Comparison of ENCODE assay signal across 16 cellular contexts in the genomic region with DNA sequence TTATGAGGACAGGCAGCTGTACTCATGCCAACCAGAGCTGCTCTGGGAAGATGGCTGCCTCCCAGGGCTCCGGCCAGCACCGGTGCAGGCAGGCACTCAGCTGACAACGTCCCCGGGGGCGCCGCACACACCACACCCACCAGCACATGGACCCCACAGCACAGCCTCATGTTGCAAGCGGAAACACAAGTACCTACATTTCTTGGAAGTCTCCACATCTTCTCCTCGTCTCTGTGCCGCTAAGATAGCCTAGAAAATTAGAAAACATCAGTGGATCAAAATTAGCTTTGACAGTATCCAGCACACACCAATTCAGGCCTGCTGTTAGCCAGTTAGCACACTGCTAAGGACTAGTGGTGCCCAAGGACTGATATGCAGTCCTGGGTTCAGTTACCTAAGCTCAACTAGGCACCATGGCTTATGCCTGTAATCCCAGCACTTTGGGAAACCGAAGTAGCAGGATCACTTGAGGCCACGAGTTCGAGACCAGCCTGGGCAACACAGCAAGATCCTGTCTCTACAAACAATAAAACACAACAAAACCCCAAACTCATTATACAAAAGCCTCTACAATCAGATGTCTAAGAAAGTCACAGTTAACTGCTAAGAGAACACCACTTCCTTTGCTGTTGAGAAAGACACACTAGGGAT. TPM values are rescaled to one million over a fixed set of nuclear protein-coding genes. Genes with fewer than 3 reads are reported as not detected.
DNase-seq lines count a peak whose midpoint lies in the region; ATAC-seq and TF ChIP-seq lines count a peak whose summit lies in the region.
"Had no signal": no experiment of that assay in that cellular context is flagged by ENCODE, and none has a peak within 500 bp of the region (broad histone marks: within the 10 kb centered on the region; RNA-seq: fewer than 3 reads in every experiment).

No MANE protein-coding gene starts in this region.

- peaks cover 5 to 24% of the 10 kb centered on the region in 2 donors for H3K36me3 Mint-ChIP-seq in CD4-positive, alpha-beta memory T cell
- no peaks in the 10 kb centered on the region for H3K36me3 Mint-ChIP-seq in T-helper 17 cell (ENCODE audit: low read depth)

- H3K4me3 Mint-ChIP-seq in CD4-positive, alpha-beta memory T cell = peak overlapping the region in 3 of 8 donors; percentile 43 to 93 (median 68)
- no peak overlapping the region for H3K4me3 Mint-ChIP-seq in T-helper 17 cell
- H3K4me3 Mint-ChIP-seq: CD14-positive monocyte had no signal

- intact Hi-C loops in CD4-positive, alpha-beta memory T cell (cut with micrococcal nuclease) = no loop called here
- intact Hi-C loops in left lung (cut with DNase I) = no loop called here

- no peak overlapping the region for H3K4me3 ChIP-seq in CD4-positive, alpha-beta memory T cell (ENCODE audit: low read length in 2 of 2)
- no peak overlapping the region for H3K4me3 ChIP-seq in left lung
- H3K4me3 ChIP-seq: transverse colon had no signal

- DNase-seq in CD4-positive, alpha-beta memory T cell = no peak
- DNase-seq in T-helper 17 cell (no peak), left lung (peak; percentile 28 to 35), GM20000 (ENCODE audit: low spot score) (no peak), iPS-NIHi7 (ENCODE audit: extremely low spot score) (no peak), NCI-H748 treated with DMSO at 0.1 percent for 48 hours (lab: John Stamatoyannopoulos, UW) (no peak)
- DNase-seq: activated CD4-positive, alpha-beta T cell treated with anti-CD3 and anti-CD28 coated beads for 48 hours; activated effector memory CD4-positive, alpha-beta T cell treated with anti-CD3 and anti-CD28 coated beads, Interleukin-2, amount 50 U/mL, for 16 hours; H9; NCI-H1105; NK-92 treated with Interleukin-12 subunit alpha and Interleukin-12 subunit beta, amount 100 ng/mL, for 24 hours; stimulated activated CD4-positive, alpha-beta T cell treated with anti-CD3 and anti-CD28 coated beads, Interleukin-4, amount 100 ng/mL, for 1 hour had no signal

- POLR2A ChIA-PET in CD4-positive, alpha-beta memory T cell (lab: Charles Lee; ENCODE audit: partially characterized antibody) = interaction anchor here (0.7 to 1.3 kb wide), 4 partner anchors 9 to 81 kb away, joined by 3 to 4 read pairs (median 4); a partner anchor contains a TSS

- no peaks in the 10 kb centered on the region for H3K9me3 ChIP-seq in CD4-positive, alpha-beta memory T cell (ENCODE audit: control insufficient read depth in 1 of 2, low read length in 2 of 2)
- H3K9me3 ChIP-seq in T-helper 17 cell (ENCODE audit: control insufficient read depth, low read length, poor library complexity, severe bottlenecking) = no peaks in the 10 kb centered on the region
- H3K9me3 ChIP-seq in left lung = no peaks in the 10 kb centered on the region
- H3K9me3 ChIP-seq: neutrophil, transverse colon had no signal

- no peaks in the 10 kb centered on the region for H3K9me3 Mint-ChIP-seq in CD4-positive, alpha-beta memory T cell
- H3K9me3 Mint-ChIP-seq: CD14-positive monocyte had no signal

- H3K4me1 Mint-ChIP-seq in CD4-positive, alpha-beta memory T cell = peaks cover 2 to 23% (median 11%) of the 10 kb centered on the region in 4 donors
- peaks cover 8% of the 10 kb centered on the region for H3K4me1 Mint-ChIP-seq in T-helper 17 cell

- CTCF ChIA-PET in CD4-positive, alpha-beta memory T cell (lab: Charles Lee; ENCODE audit: partially characterized antibody) = interaction anchor here (1.1 to 1.3 kb wide), 2 partner anchors 20 to 21 kb away, joined by 3 read pairs; a partner anchor contains a TSS

- no peaks in the 10 kb centered on the region for H3K27me3 Mint-ChIP-seq in CD4-positive, alpha-beta memory T cell
- H3K27me3 Mint-ChIP-seq in T-helper 17 cell = no peaks in the 10 kb centered on the region

- H3K4me1 ChIP-seq in CD4-positive, alpha-beta memory T cell (ENCODE audit: insufficient read depth, low read length) = peaks cover 18% of the 10 kb centered on the region
- peaks cover 9 to 29% of the 10 kb centered on the region in 2 donors for H3K4me1 ChIP-seq in left lung

- no peak overlapping the region for H3K27ac ChIP-seq in CD4-positive, alpha-beta memory T cell (ENCODE audit: low read depth, low read length)
- H3K27ac ChIP-seq in left lung = no peak overlapping the region
- H3K27ac ChIP-seq: neutrophil had no signal

- no peaks in the 10 kb centered on the region for H3K27me3 ChIP-seq in CD4-positive, alpha-beta memory T cell (ENCODE audit: insufficient read depth, low read length)
- H3K27me3 ChIP-seq in left lung = no peaks in the 10 kb centered on the region
- H3K27me3 ChIP-seq: neutrophil, transverse colon had no signal

- TF ChIP-seq CTCF in left lung (IDR thresholded peaks at IDR 0.05) = no peak
- TF ChIP-seq CTCF in GM20000 (IDR thresholded peaks at IDR 0.05; ENCODE audit: extremely low read depth, missing control alignments) = no peak

- H3K27ac Mint-ChIP-seq in CD4-positive, alpha-beta memory T cell = peak overlapping the region in 6 of 7 donors; percentile 32 to 78 (median 62)
- H3K27ac Mint-ChIP-seq in T-helper 17 cell = peak overlapping the region; percentile 8
- H3K27ac Mint-ChIP-seq: H9 had no signal

- peaks cover 31% of the 10 kb centered on the region for H3K36me3 ChIP-seq in CD4-positive, alpha-beta memory T cell (ENCODE audit: insufficient read depth, low read length)
- peaks cover 0 to 40% of the 10 kb centered on the region in 2 donors for H3K36me3 ChIP-seq in left lung

- no peak for ATAC-seq in T-helper 17 cell
- no peak for ATAC-seq in left lung
- ATAC-seq: Right ventricle myocardium inferior had no signal

RNA-seq across cellular contexts. Expression of a gene that starts 2.4 kb away (rescaled TPM):
- 100 to 1,000 TPM; 284 to 298 TPM for total RNA-seq in CD4-positive, alpha-beta memory T cell
- 100 to 1,000 TPM; 273 to 357 TPM for polyA plus RNA-seq in CD4-positive, alpha-beta memory T cell
- total RNA-seq in T-helper 17 cell (100 to 1,000 TPM; 212 to 224 TPM), left lung (100 to 1,000 TPM; 247 to 288 TPM)

RNA-seq across cellular contexts. Expression of a gene that starts 11.6 kb away (rescaled TPM):
- 10 to 100 TPM in 1 of 2 experiments, 1 to 10 TPM in 1; 9.3 to 11.7 TPM for total RNA-seq in CD4-positive, alpha-beta memory T cell
- polyA plus RNA-seq in CD4-positive, alpha-beta memory T cell = not detected
- total RNA-seq in T-helper 17 cell (1 to 10 TPM; 3.4 TPM), left lung (10 to 100 TPM; 14.7 to 16.0 TPM)

RNA-seq across cellular contexts. Expression of a gene that starts 14.5 kb away (rescaled TPM):
- 10 to 100 TPM; 41.3 to 42.6 TPM for total RNA-seq in CD4-positive, alpha-beta memory T cell
- polyA plus RNA-seq in CD4-positive, alpha-beta memory T cell = 10 to 100 TPM; 88.4 to 94.0 TPM
- total RNA-seq in T-helper 17 cell (10 to 100 TPM; 33.8 to 36.2 TPM), left lung (100 to 1,000 TPM; 118 to 151 TPM)

RNA-seq across cellular contexts. Expression of a gene that starts 21.5 kb away (rescaled TPM):
- total RNA-seq in CD4-positive, alpha-beta memory T cell = 1 to 10 TPM; 2.4 to 2.8 TPM
- under 1 TPM in 1 of 2 donors, not detected in 1; 0.05 TPM for polyA plus RNA-seq in CD4-positive, alpha-beta memory T cell
- total RNA-seq in T-helper 17 cell = 1 to 10 TPM; 2.9 to 3.7 TPM
- total RNA-seq in left lung = 1 to 10 TPM; 1.7 to 2.6 TPM

RNA-seq across cellular contexts. Expression of a gene that starts 22.6 kb away (rescaled TPM):
- total RNA-seq in CD4-positive, alpha-beta memory T cell = 10 to 100 TPM; 40.2 to 43.2 TPM
- 10 to 100 TPM; 11.1 to 25.2 TPM for polyA plus RNA-seq in CD4-positive, alpha-beta memory T cell
- total RNA-seq in T-helper 17 cell (10 to 100 TPM; 20.8 to 21.4 TPM), left lung (10 to 100 TPM; 17.2 to 22.4 TPM)

Comparison
In these comparisons a context has a peak if more than half of its experiments do, and no peak if none do; other contexts are left out.
1. DNase-seq: peak in left lung (2 of 2); none in CD4-positive, alpha-beta memory T cell (0 of 5), T-helper 17 cell (0 of 3), GM20000 (single experiment), iPS-NIHi7 (single experiment) and NCI-H748 treated with DMSO at 0.1 percent for 48 hours (single experiment).